In genomic region chr2:158995677-158996049, GRCh38 we compare ENCODE assay signal across 21 cellular contexts. TPM values are rescaled to one million over a fixed set of nuclear protein-coding genes. Genes with fewer than 3 reads are reported as not detected.
DNase-seq lines count a peak whose midpoint lies in the region; ATAC-seq and TF ChIP-seq lines count a peak whose summit lies in the region.
"Had no signal": no experiment of that assay in that cellular context is flagged by ENCODE, and none has a peak within 500 bp of the region (broad histone marks: within the 10 kb centered on the region; RNA-seq: fewer than 3 reads in every experiment).

No MANE protein-coding gene starts in this region.

- TF ChIP-seq CTCF in osteoblast (IDR thresholded peaks at IDR 0.05; ENCODE audit: extremely low read depth, low read depth, low read length): no peak

- H3K79me2 ChIP-seq in osteoblast (ENCODE audit: insufficient read depth, low read length): peaks cover 51% of the 10 kb centered on the region

- H3K27ac ChIP-seq in osteoblast (ENCODE audit: low read depth, low read length): peak overlapping the region; percentile 13
- H3K27ac ChIP-seq: foreskin keratinocyte, testis had no signal

- no peaks in the 10 kb centered on the region for H4K20me1 ChIP-seq in osteoblast (ENCODE audit: insufficient read depth, low read length)

- DNase-seq in H7 (peak; percentile 27), NCI-H69 (lab: John Stamatoyannopoulos, UW) (peak; percentile 65), left cardiac atrium (no peak), osteoblast (ENCODE audit: insufficient read length, low spot score, missing footprints) (no peak), amygdala (lab: John Stamatoyannopoulos, UW) (no peak), NCI-H2107 treated with DMSO at 0.1 percent for 48 hours (lab: John Stamatoyannopoulos, UW; ENCODE audit: unreplicated experiment) (no peak), LoVo (ENCODE audit: low spot score) (no peak)
- DNase-seq: activated naive CD4-positive, alpha-beta T cell treated with anti-CD3 and anti-CD28 coated beads for 36 hours; activated T-cell treated with anti-CD3 and anti-CD28 coated beads, Interleukin-2, amount 50 U/mL, for 48 hours; CD8-positive, alpha-beta T cell; cerebellar nuclear complex; foreskin keratinocyte; HCEC 1CT; KG1; midbrain; SIG-M5; T-cell; testis had no signal

- peak; percentile 15 to 17 for ATAC-seq in left cardiac atrium
- ATAC-seq: CD8-positive, alpha-beta T cell; foreskin keratinocyte; natural killer cell treated with Interleukin-12 subunit alpha and Interleukin-12 subunit beta and Interleukin-15 and Interleukin-18, amount 100 ng/mL, for 72 hours; stimulated activated memory B cell treated with anti-CD40 and anti-IgM and Interleukin-4, amounts not matched to agents 10 μg/mL and 1 μg/mL and 100 μg/mL, for 72 hours; T-cell had no signal

- H3K4me3 ChIP-seq in H7 (ENCODE audit: insufficient read depth, low read depth, low read length): no peak overlapping the region
- no peak overlapping the region for H3K4me3 ChIP-seq in osteoblast (ENCODE audit: insufficient read depth, low read length)
- H3K4me3 ChIP-seq: ascending aorta, testis had no signal

- intact Hi-C loops in left cardiac atrium (cut with DNase I): no loop called here

- peaks cover 57% of the 10 kb centered on the region for H3K4me1 ChIP-seq in osteoblast (ENCODE audit: insufficient read depth, low read length)

- no peaks in the 10 kb centered on the region for H3K9me3 ChIP-seq in osteoblast (ENCODE audit: low read depth, low read length)
- H3K9me3 ChIP-seq: ascending aorta, testis had no signal

- no peak overlapping the region for H3K4me2 ChIP-seq in osteoblast (ENCODE audit: insufficient read depth, low read length)

- H2AFZ ChIP-seq in osteoblast (ENCODE audit: low read length): no peak overlapping the region

- H3K36me3 ChIP-seq in H7 (replicated peaks; ENCODE audit: control insufficient read depth, insufficient read depth, low read length) (no peaks in the 10 kb centered on the region), osteoblast (ENCODE audit: insufficient read depth, low read length) (no peaks in the 10 kb centered on the region)
- H3K36me3 ChIP-seq: ascending aorta had no signal

- H3K27me3 ChIP-seq in H7 (ENCODE audit: control insufficient read depth, insufficient read depth, low read length): no peaks in the 10 kb centered on the region
- H3K27me3 ChIP-seq in osteoblast (ENCODE audit: insufficient read depth, low read length): no peaks in the 10 kb centered on the region
- H3K27me3 ChIP-seq: ascending aorta, foreskin keratinocyte, testis had no signal

RNA-seq across cellular contexts. Expression of gene TANC1, which starts 27.2 kb away (rescaled TPM):
- total RNA-seq in H7 (2014; rRNA removed; shearing (Covaris generic)): 7.0 and 8.4 TPM in 2 replicates
- total RNA-seq in left cardiac atrium: 10 to 100 TPM; 38.6 to 80.7 TPM
- total RNA-seq in osteoblast: 33.9 and 34.7 TPM in 2 replicates

Comparison
In these comparisons a context has a peak if more than half of its experiments do, and no peak if none do; other contexts are left out.
1. DNase-seq: peak in H7 (single experiment) and NCI-H69 (single experiment); none in left cardiac atrium (single experiment), osteoblast (single experiment), amygdala (0 of 56), NCI-H2107 treated with DMSO at 0.1 percent for 48 hours (single experiment) and LoVo (single experiment).